In the genomic region with DNA sequence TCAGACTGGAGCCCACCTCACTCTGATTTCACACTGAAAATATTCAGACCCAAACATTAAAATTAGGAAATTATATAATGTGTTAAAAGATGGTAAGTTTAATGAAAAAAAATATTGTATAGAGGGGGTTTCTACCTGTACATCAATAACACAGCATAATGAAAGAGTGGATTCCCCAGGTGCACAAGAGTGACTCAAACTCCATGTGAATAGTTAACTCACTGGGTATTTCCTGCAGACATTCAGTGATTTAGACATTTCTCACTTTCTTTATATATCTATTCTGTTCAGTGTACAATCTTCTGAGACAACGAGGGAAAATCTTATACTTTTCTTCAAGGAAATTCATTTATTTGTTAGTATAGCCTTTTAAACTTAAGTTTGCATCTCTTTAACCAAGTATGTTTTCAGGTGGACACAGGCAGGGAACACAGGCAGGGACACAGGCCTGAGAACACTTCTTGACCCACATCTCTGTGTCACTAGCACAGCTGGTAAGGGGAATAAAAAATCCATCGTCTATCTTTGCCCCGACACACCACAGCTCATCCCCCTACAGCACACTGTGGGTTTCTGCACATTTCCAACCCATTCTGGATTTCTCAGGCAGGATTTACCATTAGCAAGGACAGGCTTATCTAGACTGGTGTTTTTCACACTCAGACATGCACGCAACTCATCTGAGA, we compare ENCODE assay signal across 14 cellular contexts.
A peak's percentile ranks its signal among the peaks of the same experiment; 100 is the strongest.
DNase-seq lines count a peak whose midpoint lies in the region; ATAC-seq and FAIRE-seq lines count a peak whose summit lies in the region.
"Had no signal": no experiment of that assay in that cellular context is flagged by ENCODE, and none has a peak within 500 bp of the region (broad histone marks: within the 10 kb centered on the region; RNA-seq: fewer than 3 reads in every experiment).

No MANE protein-coding gene starts in this region.

- ATAC-seq in GM18499 (IDR thresholded peaks at IDR 0.05; ENCODE audit: insufficient read depth, unreplicated experiment) (peak; percentile 47), GM19397 (IDR thresholded peaks at IDR 0.05; ENCODE audit: unreplicated experiment) (peak; percentile 71), HG02759 (IDR thresholded peaks at IDR 0.05; ENCODE audit: unreplicated experiment) (peak; percentile 71), HG03439 (IDR thresholded peaks at IDR 0.05; ENCODE audit: unreplicated experiment) (peak; percentile 59)
- ATAC-seq: K562, Panc1 had no signal

- no peak for FAIRE-seq in HTR-8/SVneo (lab: Jason Lieb, UNC)
- FAIRE-seq: K562 had no signal

- DNase-seq in NCI-H446 treated with DMSO at 0.1 percent for 48 hours (lab: John Stamatoyannopoulos, UW) (no peak), D341Med (ENCODE audit: low spot score) (no peak), HTR-8/SVneo (ENCODE audit: insufficient read length, low spot score) (no peak), T-helper 9 cell (no peak)
- DNase-seq: activated T-cell treated with anti-CD3 and anti-CD28 coated beads for 4 hours, endodermal cell, GOT3, NCI-H2081 treated with DMSO at 0.1 percent for 48 hours had no signal
